In genomic region chr12:79592865-79593264, GRCh38 we compare ENCODE assay signal across 21 cellular contexts.
DNase-seq lines count a peak whose midpoint lies in the region; ATAC-seq and TF ChIP-seq lines count a peak whose summit lies in the region.
"Had no signal": no experiment of that assay in that cellular context is flagged by ENCODE, and none has a peak within 500 bp of the region (broad histone marks: within the 10 kb centered on the region; RNA-seq: fewer than 3 reads in every experiment).

No MANE protein-coding gene starts in this region.

- no peak overlapping the region for H4K8ac ChIP-seq in IMR-90 (ENCODE audit: low read depth in 2 of 2, low read length in 2 of 2)

- H3K4me3 Mint-ChIP-seq in GM23338, result no peak overlapping the region
- no peak overlapping the region for H3K4me3 Mint-ChIP-seq in nephron progenitor cell
- no peak overlapping the region for H3K4me3 Mint-ChIP-seq in activated CD4-positive, alpha-beta memory T cell treated with anti-CD3 and anti-CD28 coated beads for 36 hours
- H3K4me3 Mint-ChIP-seq: CD4-positive, CD25-positive, alpha-beta regulatory T cell; HFFc6 had no signal

- no peaks in the 10 kb centered on the region for H3K9me2 ChIP-seq in GM23338 (ENCODE audit: insufficient read depth)

- intact Hi-C loops in IMR-90 (cut with micrococcal nuclease), result no loop called here
- intact Hi-C loops in activated CD4-positive, alpha-beta memory T cell treated with anti-CD3 and anti-CD28 coated beads for 36 hours (cut with micrococcal nuclease), result no loop called here
- intact Hi-C loops in right cardiac atrium (cut with DNase I), result no loop called here

- H2AK9ac ChIP-seq in IMR-90 (replicated peaks; ENCODE audit: low read depth, low read length, poor library complexity), result no peak overlapping the region

- H3K27ac Mint-ChIP-seq in GM23338 (peak overlapping the region; percentile 49), nephron progenitor cell (peak overlapping the region; percentile 37)
- no peak overlapping the region for H3K27ac Mint-ChIP-seq in activated CD4-positive, alpha-beta memory T cell treated with anti-CD3 and anti-CD28 coated beads for 36 hours
- H3K27ac Mint-ChIP-seq: CD4-positive, CD25-positive, alpha-beta regulatory T cell; HFFc6 had no signal

- H3K4me2 ChIP-seq in GM23338, result no peak overlapping the region
- no peak overlapping the region for H3K4me2 ChIP-seq in IMR-90 (ENCODE audit: low read depth, low read length)
- H3K4me2 ChIP-seq: KMS-11 had no signal

- no peak for TF ChIP-seq CTCF in GM23338 (conservative IDR thresholded peaks at IDR 0.05; ENCODE audit: low read depth in 2 of 2)
- no peak for TF ChIP-seq CTCF in IMR-90 (conservative IDR thresholded peaks at IDR 0.05; ENCODE audit: low read depth, low read length)
- no peak for TF ChIP-seq CTCF in foreskin keratinocyte (conservative IDR thresholded peaks at IDR 0.05)
- no peak for TF ChIP-seq CTCF in nephron progenitor cell (IDR thresholded peaks at IDR 0.05)

- 0 out of 2 replicates have a peak, but pooled peaks cover 4% of the 10 kb centered on the region for H4K20me1 ChIP-seq in GM23338 (replicated peaks; ENCODE audit: insufficient read depth)
- no peaks in the 10 kb centered on the region for H4K20me1 ChIP-seq in IMR-90 (ENCODE audit: insufficient read depth, low read length)

- no peak overlapping the region for H3K56ac ChIP-seq in IMR-90 (ENCODE audit: extremely low read depth, insufficient read depth, low read length)

- H3K4me1 Mint-ChIP-seq in GM23338 (peaks cover 5% of the 10 kb centered on the region; the same call in 2 of the 3 replicates), nephron progenitor cell (no peaks in the 10 kb centered on the region)
- H3K4me1 Mint-ChIP-seq in activated CD4-positive, alpha-beta memory T cell treated with anti-CD3 and anti-CD28 coated beads for 36 hours (ENCODE audit: low read depth), result no peaks in the 10 kb centered on the region
- H3K4me1 Mint-ChIP-seq: CD4-positive, CD25-positive, alpha-beta regulatory T cell had no signal

- H2AFZ ChIP-seq in GM23338 (no peak overlapping the region), IMR-90 (replicated peaks; ENCODE audit: low read length, poor library complexity) (no peak overlapping the region)

- H3K36me3 Mint-ChIP-seq in GM23338 (ENCODE audit: low read depth) (peaks cover 47% of the 10 kb centered on the region), nephron progenitor cell (ENCODE audit: low read depth) (peaks cover 7% of the 10 kb centered on the region)
- H3K36me3 Mint-ChIP-seq in activated CD4-positive, alpha-beta memory T cell treated with anti-CD3 and anti-CD28 coated beads for 36 hours, result no peaks in the 10 kb centered on the region
- H3K36me3 Mint-ChIP-seq: CD4-positive, CD25-positive, alpha-beta regulatory T cell had no signal

- H2AK5ac ChIP-seq in IMR-90 (ENCODE audit: low read depth, low read length), result no peak overlapping the region

- no peak for DNase-seq in GM23338 (ENCODE audit: low spot score)
- no peak for DNase-seq in IMR-90
- no peak for DNase-seq in foreskin keratinocyte
- DNase-seq in nephron progenitor cell, result no peak
- no peak for DNase-seq in activated CD4-positive, alpha-beta memory T cell treated with anti-CD3 and anti-CD28 coated beads for 36 hours
- DNase-seq in activated CD4-positive, alpha-beta T cell treated with anti-CD3 and anti-CD28 coated beads for 4 hours, result no peak
- DNase-seq in right cardiac atrium, result no peak
- DNase-seq: ACHN; BE2C; C1 segment of cervical spinal cord; Caco-2; CD4-positive, CD25-positive, alpha-beta regulatory T cell; DMS153; DMS79; GF-D8; H7; HFFc6 had no signal

- H3K36me3 ChIP-seq in GM23338 (ENCODE audit: insufficient read depth) (peaks cover 8% of the 10 kb centered on the region; the same call in 1 of the 2 replicates), IMR-90 (ENCODE audit: control insufficient read depth, insufficient read depth, low read length) (no peaks in the 10 kb centered on the region; the same call in 1 of the 2 replicates)
- H3K36me3 ChIP-seq: BE2C had no signal

- CTCF ChIA-PET in IMR-90 (lab: Yijun Ruan, JAX), result no interaction called here
- CTCF ChIA-PET in activated CD4-positive, alpha-beta memory T cell treated with anti-CD3 and anti-CD28 coated beads for 36 hours (lab: Charles Lee), result no interaction called here

- H3K27me3 ChIP-seq in GM23338 (ENCODE audit: insufficient read depth), result no peaks in the 10 kb centered on the region
- H3K27me3 ChIP-seq in IMR-90 (ENCODE audit: control insufficient read depth, insufficient read depth, low read length), result no peaks in the 10 kb centered on the region
- H3K27me3 ChIP-seq in foreskin keratinocyte, result no peaks in the 10 kb centered on the region
- no peaks in the 10 kb centered on the region for H3K27me3 ChIP-seq in right cardiac atrium (ENCODE audit: control insufficient read depth, insufficient read depth)

- no peaks in the 10 kb centered on the region for H3K9me3 Mint-ChIP-seq in GM23338
- H3K9me3 Mint-ChIP-seq in nephron progenitor cell, result no peaks in the 10 kb centered on the region
- no peaks in the 10 kb centered on the region for H3K9me3 Mint-ChIP-seq in activated CD4-positive, alpha-beta memory T cell treated with anti-CD3 and anti-CD28 coated beads for 36 hours
- H3K9me3 Mint-ChIP-seq: HFFc6 had no signal

- H3K18ac ChIP-seq in IMR-90 (ENCODE audit: low read depth, low read length), result no peak overlapping the region

- ATAC-seq in GM23338, result no peak
- ATAC-seq in IMR-90 (ENCODE audit: low read depth), result no peak
- ATAC-seq in foreskin keratinocyte, result peak; percentile 33
- ATAC-seq in GM18867 (IDR thresholded peaks at IDR 0.05; ENCODE audit: unreplicated experiment), result no peak
- ATAC-seq in right cardiac atrium, result no peak
- ATAC-seq: HCT116 had no signal

- no peak overlapping the region for H3K14ac ChIP-seq in IMR-90 (replicated peaks; ENCODE audit: low read depth, low read length)

- TF ChIP-seq RAD21 in IMR-90 (IDR thresholded peaks at IDR 0.05; ENCODE audit: low read length), result no peak

- peaks cover 3% of the 10 kb centered on the region for H3K9me1 ChIP-seq in IMR-90 (ENCODE audit: insufficient read depth, low read length)

- H4K5ac ChIP-seq in IMR-90 (ENCODE audit: low read depth, low read length), result no peak overlapping the region

- no peak overlapping the region for H4K91ac ChIP-seq in IMR-90 (ENCODE audit: insufficient read depth, low read depth, low read length)

- no peak overlapping the region for H2BK15ac ChIP-seq in IMR-90 (ENCODE audit: low read depth, low read length)

- H3K27me3 Mint-ChIP-seq in GM23338 (ENCODE audit: insufficient read depth, low read depth, poor library complexity) (peaks cover 2% of the 10 kb centered on the region), nephron progenitor cell (ENCODE audit: low read depth, poor library complexity) (no peaks in the 10 kb centered on the region)
- no peaks in the 10 kb centered on the region for H3K27me3 Mint-ChIP-seq in activated CD4-positive, alpha-beta memory T cell treated with anti-CD3 and anti-CD28 coated beads for 36 hours
- H3K27me3 Mint-ChIP-seq: CD4-positive, CD25-positive, alpha-beta regulatory T cell had no signal

- POLR2A ChIA-PET in IMR-90 (lab: Charles Lee; ENCODE audit: unreplicated experiment), result no interaction called here
- POLR2A ChIA-PET in activated CD4-positive, alpha-beta memory T cell treated with anti-CD3 and anti-CD28 coated beads for 36 hours (lab: Charles Lee), result no interaction called here

- no peak overlapping the region for H3K9ac ChIP-seq in IMR-90 (ENCODE audit: low read depth, low read length)
- H3K9ac ChIP-seq: KMS-11 had no signal

- dilution Hi-C loops in IMR-90 (cut with HindIII; ENCODE audit: low sequenced_read_pairs, unreplicated experiment), result no loop called here

- H3K4me1 ChIP-seq in GM23338 (ENCODE audit: insufficient read depth), result no peaks in the 10 kb centered on the region
- H3K4me1 ChIP-seq in IMR-90 (ENCODE audit: control insufficient read depth, insufficient read depth, low read length), result peaks cover 2% of the 10 kb centered on the region; the same call in 1 of the 2 replicates
- peaks cover 14% of the 10 kb centered on the region for H3K4me1 ChIP-seq in foreskin keratinocyte
- no peaks in the 10 kb centered on the region for H3K4me1 ChIP-seq in right cardiac atrium (ENCODE audit: control insufficient read depth, insufficient read depth, low read length)
- H3K4me1 ChIP-seq: BE2C had no signal

- H3K4ac ChIP-seq in IMR-90 (ENCODE audit: low read depth, low read length), result no peak overlapping the region

- H3K79me2 ChIP-seq in GM23338 (replicated peaks; ENCODE audit: insufficient read depth), result peaks cover 14% of the 10 kb centered on the region

- in situ Hi-C loops in IMR-90 (cut with MboI; ENCODE audit: low sequenced_read_pairs), result no loop called here

- no CpG with 5 or more reads among the region's 3 CpGs for WGBS in IMR-90 (ENCODE audit: extremely low coverage in 2 of 2, insufficient read length in 1 of 2), 2 experiments
- WGBS in right cardiac atrium, result 82% methylated on average over 3 of the region's 3 CpGs

- H3F3A ChIP-seq in GM23338 (replicated peaks; ENCODE audit: low read depth), result no peaks in the 10 kb centered on the region

- H2BK120ac ChIP-seq in IMR-90 (ENCODE audit: low read depth, low read length), result no peak overlapping the region

- no peaks in the 10 kb centered on the region for H3K9me3 ChIP-seq in IMR-90 (ENCODE audit: control insufficient read depth, insufficient read depth, low read length)
- no peaks in the 10 kb centered on the region for H3K9me3 ChIP-seq in right cardiac atrium (ENCODE audit: control insufficient read depth, low read length)
- H3K9me3 ChIP-seq: BE2C, Caco-2 had no signal

- H3K4me3 ChIP-seq in GM23338, result no peak overlapping the region
- no peak overlapping the region for H3K4me3 ChIP-seq in IMR-90 (ENCODE audit: insufficient read depth, low read depth, low read length)
- no peak overlapping the region for H3K4me3 ChIP-seq in right cardiac atrium (ENCODE audit: low read length)

- no TSS peak for BruUV-seq in IMR-90 (replicated peaks; lab: Mats Ljungman, UMichigan)

- H3K27ac ChIP-seq in GM23338 (ENCODE audit: low read depth), result peak overlapping the region; percentile 20; the same call in 1 of the 2 replicates
- no peak overlapping the region for H3K27ac ChIP-seq in IMR-90 (ENCODE audit: insufficient read depth, low read length)
- no peak overlapping the region for H3K27ac ChIP-seq in foreskin keratinocyte
- H3K27ac ChIP-seq in right cardiac atrium (ENCODE audit: low read length), result no peak overlapping the region
- H3K27ac ChIP-seq: HL-60, KMS-11 had no signal

- H3K79me1 ChIP-seq in IMR-90 (ENCODE audit: low read depth in 1 of 2, low read length in 2 of 2), result peaks cover 9 to 14% of the 10 kb centered on the region in 2 experiments; a peak in 3 of 4 replicates

- 0 out of 2 replicates have a peak overlapping the region, but pooled peaks have one; percentile 2 for H3K23ac ChIP-seq in IMR-90 (ENCODE audit: low read depth, low read length)

- no peak overlapping the region for H2BK5ac ChIP-seq in IMR-90 (ENCODE audit: low read depth, low read length, poor library complexity, severe bottlenecking)

- TF ChIP-seq POLR2A in IMR-90 (IDR thresholded peaks at IDR 0.05; ENCODE audit: low read depth, low read length), result no peak

- H2BK20ac ChIP-seq in IMR-90 (ENCODE audit: low read depth, low read length), result no peak overlapping the region

TF ChIP-seq in GM23338, 12 proteins besides CTCF, POLR2A, EP300 and RAD21 (continues in another document):
- no peak for TF ChIP-seq CREB1 (CRISPR knock-in tag; IDR thresholded peaks at IDR 0.05; ENCODE audit: low read depth)

TF ChIP-seq in IMR-90, 13 proteins besides CTCF, POLR2A, EP300 and RAD21 (continues in another document):
- no peak for TF ChIP-seq MXI1 (IDR thresholded peaks at IDR 0.05; ENCODE audit: borderline replicate concordance, low read depth, low read length)
- no peak for TF ChIP-seq CHD1 (IDR thresholded peaks at IDR 0.05; ENCODE audit: low read depth, low read length)
